ENCODE assay signal across 14 cellular contexts in the genomic region with DNA sequence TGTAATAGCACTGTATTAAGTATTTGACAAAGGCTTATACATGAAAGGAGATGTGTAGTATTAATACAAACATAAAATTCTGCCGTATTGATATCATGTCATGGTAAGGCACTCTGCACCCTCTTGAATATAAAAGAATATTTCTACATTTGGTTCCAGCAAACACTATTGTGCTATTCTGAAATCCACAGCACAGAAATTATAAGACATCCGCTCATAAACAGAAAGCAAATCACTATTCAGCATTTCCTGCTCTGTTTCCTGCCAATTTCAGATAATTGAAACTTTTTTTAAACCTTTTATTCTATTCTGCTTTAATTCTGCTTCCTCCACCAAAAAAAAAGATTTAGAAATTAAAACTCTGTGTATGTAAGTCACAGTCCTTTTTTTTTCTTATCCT. TPM values are rescaled to one million over a fixed set of nuclear protein-coding genes. Genes with fewer than 3 reads are reported as not detected.
A peak's percentile ranks its signal among the peaks of the same experiment; 100 is the strongest.
DNase-seq lines count a peak whose midpoint lies in the region; ATAC-seq and TF ChIP-seq lines count a peak whose summit lies in the region.
"Had no signal": no experiment of that assay in that cellular context is flagged by ENCODE, and none has a peak within 500 bp of the region (broad histone marks: within the 10 kb centered on the region; RNA-seq: fewer than 3 reads in every experiment).

No MANE protein-coding gene starts in this region.

- no peaks in the 10 kb centered on the region for H3K27me3 Mint-ChIP-seq in IgD-negative memory B cell
- no peaks in the 10 kb centered on the region for H3K27me3 Mint-ChIP-seq in activated naive CD8-positive, alpha-beta T cell treated with anti-CD3 and anti-CD28 coated beads, Interleukin-2, amount 50 U/mL, for 24 hours

- intact Hi-C loops in breast epithelium (cut with DNase I; ENCODE audit: low total_unique reads), result no loop called here

- no peaks in the 10 kb centered on the region for H4K20me1 ChIP-seq in BLaER1

- TF ChIP-seq POLR2A in breast epithelium (IDR thresholded peaks at IDR 0.05), result no peak

- no peak for ATAC-seq in activated naive CD8-positive, alpha-beta T cell treated with anti-CD3 and anti-CD28 coated beads, Interleukin-2, amount 50 U/mL, for 24 hours
- no peak for ATAC-seq in HG03045 (IDR thresholded peaks at IDR 0.05; ENCODE audit: unreplicated experiment)

- no peak overlapping the region for H3K9ac ChIP-seq in BLaER1

- peaks cover 13% of the 10 kb centered on the region for H3K36me3 Mint-ChIP-seq in IgD-negative memory B cell
- peaks cover 31% of the 10 kb centered on the region for H3K36me3 Mint-ChIP-seq in activated naive CD8-positive, alpha-beta T cell treated with anti-CD3 and anti-CD28 coated beads, Interleukin-2, amount 50 U/mL, for 24 hours (ENCODE audit: low read depth)

- H3K4me3 Mint-ChIP-seq in IgD-negative memory B cell, result peak overlapping the region; percentile 49 to 87 (median 69)
- H3K4me3 Mint-ChIP-seq in activated naive CD8-positive, alpha-beta T cell treated with anti-CD3 and anti-CD28 coated beads, Interleukin-2, amount 50 U/mL, for 24 hours, result peak overlapping the region; percentile 51
- H3K4me3 Mint-ChIP-seq: mesothelial cell of epicardium had no signal

- H3K9me3 ChIP-seq in BLaER1 (peaks cover 18% of the 10 kb centered on the region), muscle layer of duodenum (ENCODE audit: control insufficient read depth in 1 of 2, low read length in 2 of 2) (no peaks in the 10 kb centered on the region), breast epithelium (peaks cover 8 to 10% of the 10 kb centered on the region in 2 donors)

- DNase-seq in activated naive CD8-positive, alpha-beta T cell treated with anti-CD3 and anti-CD28 coated beads, Interleukin-2, amount 50 U/mL, for 24 hours, result no peak
- DNase-seq in breast epithelium (ENCODE audit: low spot score in 2 of 2), result no peak
- no peak for DNase-seq in activated CD4-positive, CD25-positive, alpha-beta regulatory T cell (lab: John Stamatoyannopoulos, UW)
- DNase-seq: amygdala; NCI-H1105; NCI-H446 treated with DMSO at 0.1 percent for 48 hours; OCI-M1; stimulated activated CD4-positive, alpha-beta T cell treated with anti-CD3 and anti-CD28 coated beads, Interleukin-2, amount 100 ng/mL, for 24 hours; SW 1271 had no signal

- H3K9me3 Mint-ChIP-seq in IgD-negative memory B cell, result peaks cover 1 to 2% (median 1%) of the 10 kb centered on the region in 3 donors
- peaks cover 6% of the 10 kb centered on the region for H3K9me3 Mint-ChIP-seq in activated naive CD8-positive, alpha-beta T cell treated with anti-CD3 and anti-CD28 coated beads, Interleukin-2, amount 50 U/mL, for 24 hours

- H3K4me3 ChIP-seq in BLaER1 (no peak overlapping the region), muscle layer of duodenum (ENCODE audit: low read depth in 1 of 2, low read length in 2 of 2) (no peak overlapping the region), breast epithelium (no peak overlapping the region)

- H3K36me3 ChIP-seq in BLaER1 (peaks cover 17% of the 10 kb centered on the region), muscle layer of duodenum (ENCODE audit: control insufficient read depth in 1 of 2, insufficient read depth in 2 of 2, low read length in 2 of 2) (peaks cover 3 to 6% of the 10 kb centered on the region in 2 donors), breast epithelium (no peaks in the 10 kb centered on the region)

- H3K27ac ChIP-seq in BLaER1 (no peak overlapping the region), muscle layer of duodenum (ENCODE audit: low read length) (peak overlapping the region; percentile 65), breast epithelium (no peak overlapping the region)

- H3K4me1 Mint-ChIP-seq in IgD-negative memory B cell, result peaks cover 32 to 38% (median 34%) of the 10 kb centered on the region in 3 donors
- peaks cover 63% of the 10 kb centered on the region for H3K4me1 Mint-ChIP-seq in activated naive CD8-positive, alpha-beta T cell treated with anti-CD3 and anti-CD28 coated beads, Interleukin-2, amount 50 U/mL, for 24 hours
- H3K4me1 Mint-ChIP-seq: mesothelial cell of epicardium had no signal

- no peaks in the 10 kb centered on the region for H3K27me3 ChIP-seq in BLaER1
- H3K27me3 ChIP-seq in muscle layer of duodenum (ENCODE audit: low read depth, low read length), result no peaks in the 10 kb centered on the region
- no peaks in the 10 kb centered on the region for H3K27me3 ChIP-seq in breast epithelium

- H3K27ac Mint-ChIP-seq in IgD-negative memory B cell, result peak overlapping the region; percentile 56 to 84 (median 80)
- H3K27ac Mint-ChIP-seq in activated naive CD8-positive, alpha-beta T cell treated with anti-CD3 and anti-CD28 coated beads, Interleukin-2, amount 50 U/mL, for 24 hours, result peak overlapping the region; percentile 59
- H3K27ac Mint-ChIP-seq: mesothelial cell of epicardium had no signal

- peaks cover 20% of the 10 kb centered on the region for H3K4me1 ChIP-seq in BLaER1
- H3K4me1 ChIP-seq in muscle layer of duodenum (ENCODE audit: control insufficient read depth in 1 of 2, insufficient read depth in 2 of 2, low read length in 2 of 2), result peaks cover 0 to 5% of the 10 kb centered on the region in 2 donors
- H3K4me1 ChIP-seq in breast epithelium, result no peaks in the 10 kb centered on the region

- H3K4me2 ChIP-seq in BLaER1, result peak overlapping the region; percentile 46

- TF ChIP-seq CTCF in breast epithelium (IDR thresholded peaks at IDR 0.05), result no peak

RNA-seq across cellular contexts. Expression of gene PLEKHO1, which starts 39.6 kb away (rescaled TPM):
- polyA plus RNA-seq in IgD-negative memory B cell, result 102 TPM
- 10 to 100 TPM; 20.8 to 58.0 (median 27.5) TPM for total RNA-seq in breast epithelium

RNA-seq across cellular contexts. Expression of gene VPS45, which starts 42.5 kb away (rescaled TPM):
- 17.0 TPM for polyA plus RNA-seq in IgD-negative memory B cell
- 10 to 100 TPM; 37.1 to 72.0 (median 45.6) TPM for total RNA-seq in breast epithelium
